In genomic region chr15:39581501-39582285, GRCh38 we compare ENCODE assay signal across 8 cellular contexts. TPM values are rescaled to one million over a fixed set of nuclear protein-coding genes. Genes with fewer than 3 reads are reported as not detected.
DNase-seq lines count a peak whose midpoint lies in the region; ATAC-seq and TF ChIP-seq lines count a peak whose summit lies in the region.

No MANE protein-coding gene starts in this region.

- H3K4me3 Mint-ChIP-seq in stimulated activated naive CD8-positive, alpha-beta T cell treated with anti-CD3 and anti-CD28 coated beads, Interleukin-15, Interleukin-2, amounts not matched to agents 100 ng/mL and 50 ng/mL, for 24 hours, result peak overlapping the region; percentile 60

- no peaks in the 10 kb centered on the region for H3K9me3 Mint-ChIP-seq in stimulated activated naive CD8-positive, alpha-beta T cell treated with anti-CD3 and anti-CD28 coated beads, Interleukin-15, Interleukin-2, amounts not matched to agents 100 ng/mL and 50 ng/mL, for 24 hours

- H3K36me3 Mint-ChIP-seq in stimulated activated naive CD8-positive, alpha-beta T cell treated with anti-CD3 and anti-CD28 coated beads, Interleukin-15, Interleukin-2, amounts not matched to agents 100 ng/mL and 50 ng/mL, for 24 hours (ENCODE audit: low read depth), result no peaks in the 10 kb centered on the region

- H3K27me3 ChIP-seq in foreskin keratinocyte, result no peaks in the 10 kb centered on the region

- TF ChIP-seq CTCF in foreskin keratinocyte (conservative IDR thresholded peaks at IDR 0.05), result peak; percentile 48

- H3K4me1 Mint-ChIP-seq in stimulated activated naive CD8-positive, alpha-beta T cell treated with anti-CD3 and anti-CD28 coated beads, Interleukin-15, Interleukin-2, amounts not matched to agents 100 ng/mL and 50 ng/mL, for 24 hours (ENCODE audit: low read depth), result peaks cover 15% of the 10 kb centered on the region

- peak overlapping the region; percentile 23 for H3K27ac Mint-ChIP-seq in stimulated activated naive CD8-positive, alpha-beta T cell treated with anti-CD3 and anti-CD28 coated beads, Interleukin-15, Interleukin-2, amounts not matched to agents 100 ng/mL and 50 ng/mL, for 24 hours

- peaks cover 11% of the 10 kb centered on the region for H3K4me1 ChIP-seq in foreskin keratinocyte

- intact Hi-C loops in posterior vena cava (cut with DNase I), result loop anchor here (2.0 to 10.0 kb wide), 3 partner anchors 409 to 767 kb away; no protein-coding TSS in a partner anchor

- peaks cover 52% of the 10 kb centered on the region for H3K27me3 Mint-ChIP-seq in stimulated activated naive CD8-positive, alpha-beta T cell treated with anti-CD3 and anti-CD28 coated beads, Interleukin-15, Interleukin-2, amounts not matched to agents 100 ng/mL and 50 ng/mL, for 24 hours

- peak overlapping the region; percentile 70 for H3K27ac ChIP-seq in foreskin keratinocyte

- DNase-seq in stimulated activated naive CD8-positive, alpha-beta T cell treated with anti-CD3 and anti-CD28 coated beads, Interleukin-15, Interleukin-2, amounts not matched to agents 100 U/mL and 50 U/mL, for 24 hours, result no peak
- DNase-seq in UCSD-AML1 (lab: John Stamatoyannopoulos, UW; ENCODE audit: unreplicated experiment) (peak; percentile 20), foreskin keratinocyte (peak in 1 of 2 donors; percentile 70), posterior vena cava (ENCODE audit: low spot score) (peak; percentile 90), NCI-H1436 (lab: John Stamatoyannopoulos, UW) (no peak)

- ATAC-seq in stimulated activated naive CD8-positive, alpha-beta T cell treated with anti-CD3 and anti-CD28 coated beads, Interleukin-15, Interleukin-2, amounts not matched to agents 100 U/mL and 50 U/mL, for 24 hours, result no peak
- ATAC-seq in foreskin keratinocyte (no peak), GM21390 (IDR thresholded peaks at IDR 0.05; ENCODE audit: unreplicated experiment) (no peak), HG02840 (IDR thresholded peaks at IDR 0.05; ENCODE audit: low FRiP score, unreplicated experiment) (no peak)

RNA-seq across cellular contexts. Expression of gene THBS1, which starts 0.8 kb away (rescaled TPM):
- total RNA-seq in foreskin keratinocyte (2,996 and 3,493 TPM in 2 replicates), posterior vena cava (1,000 to 10,000 TPM in 1 of 2 donors, 100 to 1,000 TPM in 1; 585 to 1,947 TPM)
- 253 and 366 TPM in 2 replicates for polyA plus RNA-seq in foreskin keratinocyte

Comparison
In these comparisons a context has a peak if more than half of its experiments do, and no peak if none do; other contexts are left out.
1. DNase-seq: peak in UCSD-AML1 (single experiment) and posterior vena cava (single experiment); none in stimulated activated naive CD8-positive, alpha-beta T cell treated with anti-CD3 and anti-CD28 coated beads, Interleukin-15, Interleukin-2, amounts not matched to agents 100 U/mL and 50 U/mL, for 24 hours (single experiment) and NCI-H1436 (single experiment).